12 cellular contexts compared by ENCODE assay signal in the genomic region with DNA sequence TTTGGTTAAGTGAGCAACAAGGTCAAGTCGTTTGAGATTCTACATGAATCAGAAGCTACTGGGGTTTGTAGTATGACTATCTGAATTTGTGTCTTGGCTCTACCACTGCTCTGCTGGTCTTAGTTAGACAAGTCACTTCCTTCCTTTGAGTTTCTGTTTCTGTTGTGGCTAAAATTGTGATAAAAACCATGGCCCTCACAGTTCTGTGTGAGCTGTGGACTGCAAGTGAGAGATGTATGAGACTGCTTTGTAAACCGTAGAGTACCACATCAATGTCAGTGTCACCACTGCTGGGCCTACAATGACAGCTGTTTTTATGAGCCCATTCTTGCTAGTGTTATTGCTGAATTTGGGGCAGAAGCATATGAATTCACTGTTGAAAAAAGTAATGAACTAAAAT. TPM values are rescaled to one million over a fixed set of nuclear protein-coding genes. Genes with fewer than 3 reads are reported as not detected.
A peak's percentile ranks its signal among the peaks of the same experiment; 100 is the strongest.
DNase-seq lines count a peak whose midpoint lies in the region; ATAC-seq lines count a peak whose summit lies in the region.
"Had no signal": no experiment of that assay in that cellular context is flagged by ENCODE, and none has a peak within 500 bp of the region (broad histone marks: within the 10 kb centered on the region; RNA-seq: fewer than 3 reads in every experiment).

No MANE protein-coding gene starts in this region.

- no peak overlapping the region for H3K4me3 Mint-ChIP-seq in activated T-cell treated with anti-CD3 and anti-CD28 coated beads, Interleukin-2, amount 50 U/mL, for 4 hours
- no peak overlapping the region for H3K4me3 Mint-ChIP-seq in stimulated activated effector memory CD8-positive, alpha-beta T cell treated with anti-CD3 and anti-CD28 coated beads, Interleukin-12 subunit alpha, Interleukin-12 subunit beta, amount 100 ng/mL, for 72 hours
- H3K4me3 Mint-ChIP-seq: stimulated activated memory B cell treated with anti-CD40 and anti-IgM and Interleukin-4, amounts not matched to agents 10 μg/mL and 1 μg/mL and 100 μg/mL, for 72 hours had no signal

- no peak overlapping the region for H3K4me3 ChIP-seq in Jurkat, Clone E6-1 (ENCODE audit: low read length)
- H3K4me3 ChIP-seq: cardiac muscle cell had no signal

- no peak overlapping the region for H3K27ac Mint-ChIP-seq in stimulated activated effector memory CD8-positive, alpha-beta T cell treated with anti-CD3 and anti-CD28 coated beads, Interleukin-12 subunit alpha, Interleukin-12 subunit beta, amount 100 ng/mL, for 72 hours
- H3K27ac Mint-ChIP-seq: stimulated activated memory B cell treated with anti-CD40 and anti-IgM and Interleukin-4, amounts not matched to agents 10 μg/mL and 1 μg/mL and 100 μg/mL, for 72 hours had no signal

- DNase-seq in activated T-cell treated with anti-CD3 and anti-CD28 coated beads, Interleukin-2, amount 50 U/mL, for 4 hours = no peak
- no peak for DNase-seq in activated T-cell treated with anti-CD3 and anti-CD28 coated beads, Interleukin-2, amount 50 U/mL, for 48 hours
- peak; percentile 29 for DNase-seq in Jurkat, Clone E6-1 (ENCODE audit: low read depth, low spot score)
- DNase-seq in stimulated activated effector memory CD8-positive, alpha-beta T cell treated with anti-CD3 and anti-CD28 coated beads, Interleukin-12 subunit alpha, Interleukin-12 subunit beta, amount 100 ng/mL, for 72 hours (ENCODE audit: low spot score in 2 of 2) = no peak
- no peak for DNase-seq in ureter (ENCODE audit: low spot score)
- DNase-seq in activated CD4-positive, alpha-beta T cell treated with anti-CD3 and anti-CD28 coated beads for 1 hour = no peak
- DNase-seq in stimulated activated CD4-positive, alpha-beta T cell treated with anti-CD3 and anti-CD28 coated beads, Interleukin-2, amount 100 ng/mL, for 48 hours = no peak
- DNase-seq: GOT3, WERI-Rb-1 had no signal

- no peaks in the 10 kb centered on the region for H3K27me3 Mint-ChIP-seq in activated T-cell treated with anti-CD3 and anti-CD28 coated beads, Interleukin-2, amount 50 U/mL, for 4 hours (ENCODE audit: low read depth)
- H3K27me3 Mint-ChIP-seq: stimulated activated memory B cell treated with anti-CD40 and anti-IgM and Interleukin-4, amounts not matched to agents 10 μg/mL and 1 μg/mL and 100 μg/mL, for 72 hours had no signal

- no peaks in the 10 kb centered on the region for H3K9me3 Mint-ChIP-seq in activated T-cell treated with anti-CD3 and anti-CD28 coated beads, Interleukin-2, amount 50 U/mL, for 4 hours
- H3K9me3 Mint-ChIP-seq in stimulated activated effector memory CD8-positive, alpha-beta T cell treated with anti-CD3 and anti-CD28 coated beads, Interleukin-12 subunit alpha, Interleukin-12 subunit beta, amount 100 ng/mL, for 72 hours = no peaks in the 10 kb centered on the region
- H3K9me3 Mint-ChIP-seq: stimulated activated memory B cell treated with anti-CD40 and anti-IgM and Interleukin-4, amounts not matched to agents 10 μg/mL and 1 μg/mL and 100 μg/mL, for 72 hours had no signal

- no peaks in the 10 kb centered on the region for H3K4me1 Mint-ChIP-seq in activated T-cell treated with anti-CD3 and anti-CD28 coated beads, Interleukin-2, amount 50 U/mL, for 4 hours (ENCODE audit: low read depth)
- H3K4me1 Mint-ChIP-seq in stimulated activated effector memory CD8-positive, alpha-beta T cell treated with anti-CD3 and anti-CD28 coated beads, Interleukin-12 subunit alpha, Interleukin-12 subunit beta, amount 100 ng/mL, for 72 hours = peaks cover 5% of the 10 kb centered on the region
- H3K4me1 Mint-ChIP-seq: stimulated activated memory B cell treated with anti-CD40 and anti-IgM and Interleukin-4, amounts not matched to agents 10 μg/mL and 1 μg/mL and 100 μg/mL, for 72 hours had no signal

- ATAC-seq in activated T-cell treated with anti-CD3 and anti-CD28 coated beads, Interleukin-2, amount 50 U/mL, for 4 hours = peak; percentile 37 to 38
- peak; percentile 96 for ATAC-seq in HG02678 (IDR thresholded peaks at IDR 0.05; ENCODE audit: unreplicated experiment)
- ATAC-seq in stimulated activated effector memory CD8-positive, alpha-beta T cell treated with anti-CD3 and anti-CD28 coated beads, Interleukin-12 subunit alpha, Interleukin-12 subunit beta, amount 100 ng/mL, for 72 hours = peak; percentile 91
- ATAC-seq: stimulated activated memory B cell treated with anti-CD40 and anti-IgM and Interleukin-4, amounts not matched to agents 10 μg/mL and 1 μg/mL and 100 μg/mL, for 72 hours had no signal

- H3K36me3 Mint-ChIP-seq in activated T-cell treated with anti-CD3 and anti-CD28 coated beads, Interleukin-2, amount 50 U/mL, for 4 hours (ENCODE audit: insufficient read depth) = no peaks in the 10 kb centered on the region
- H3K36me3 Mint-ChIP-seq in stimulated activated effector memory CD8-positive, alpha-beta T cell treated with anti-CD3 and anti-CD28 coated beads, Interleukin-12 subunit alpha, Interleukin-12 subunit beta, amount 100 ng/mL, for 72 hours = no peaks in the 10 kb centered on the region
- H3K36me3 Mint-ChIP-seq: stimulated activated memory B cell treated with anti-CD40 and anti-IgM and Interleukin-4, amounts not matched to agents 10 μg/mL and 1 μg/mL and 100 μg/mL, for 72 hours had no signal

RNA-seq across cellular contexts. Expression of gene RARB, which starts 32.7 kb away (rescaled TPM):
- under 1 TPM in 1 of 3 donors, not detected in 2; 0.18 TPM for total RNA-seq in activated T-cell treated with anti-CD3 and anti-CD28 coated beads, Interleukin-2, amount 50 U/mL, for 4 hours
- polyA plus RNA-seq in Jurkat, Clone E6-1 (2012; ENCODE audit: insufficient read depth, insufficient read length) = not detected
- 14.0 TPM for total RNA-seq in ureter

Comparison
In these comparisons a context has a peak if more than half of its experiments do, and no peak if none do; other contexts are left out.
1. ATAC-seq: peak in every context shown above with its lines; median percentile 96 in HG02678; 91 in stimulated activated effector memory CD8-positive, alpha-beta T cell treated with anti-CD3 and anti-CD28 coated beads, Interleukin-12 subunit alpha, Interleukin-12 subunit beta, amount 100 ng/mL, for 72 hours; 38 in activated T-cell treated with anti-CD3 and anti-CD28 coated beads, Interleukin-2, amount 50 U/mL, for 4 hours.
2. RNA of gene RARB, which starts 32.7 kb away (total RNA-seq): 14.0 TPM in ureter (single experiment); 0.18 TPM in activated T-cell treated with anti-CD3 and anti-CD28 coated beads, Interleukin-2, amount 50 U/mL, for 4 hours; every median in the first group is over 10 times any median in the second.